ENCODE assay signal across 8 cellular contexts in genomic region chr7:44581426-44581906, GRCh38. TPM values are rescaled to one million over a fixed set of nuclear protein-coding genes. Genes with fewer than 3 reads are reported as not detected.
DNase-seq lines count a peak whose midpoint lies in the region; ATAC-seq and TF ChIP-seq lines count a peak whose summit lies in the region.

No MANE protein-coding gene starts in this region.

- DNase-seq in NCI-H526 (lab: John Stamatoyannopoulos, UW): peak; percentile 35 to 42
- DNase-seq in NCI-H526 treated with DMSO at 0.1 percent for 48 hours (lab: John Stamatoyannopoulos, UW): no peak
- DNase-seq in Panc1 (ENCODE audit: low read depth, low spot score): no peak
- DNase-seq in activated naive CD8-positive, alpha-beta T cell treated with anti-CD3 and anti-CD28 coated beads, Interleukin-2, amount 10 ng/mL, durations not matched to agents 7 days and 5 days: peak; percentile 71
- no peak for DNase-seq in iPS DF 6.9 (ENCODE audit: low read depth, low spot score)
- DNase-seq in smooth muscle cell (lab: John Stamatoyannopoulos, UW; ENCODE audit: unreplicated experiment): no peak
- no peak for DNase-seq in superior temporal gyrus (ENCODE audit: extremely low spot score)

- peak overlapping the region; percentile 92 for H3K4me2 ChIP-seq in smooth muscle cell

- H3K36me3 ChIP-seq in Panc1 (ENCODE audit: control insufficient read depth, insufficient read depth, low read length): peaks cover 16% of the 10 kb centered on the region
- peaks cover 5% of the 10 kb centered on the region; the same call in 1 of the 2 replicates for H3K36me3 ChIP-seq in iPS DF 6.9 (ENCODE audit: control insufficient read depth, insufficient read depth, low read length)
- H3K36me3 ChIP-seq in smooth muscle cell (ENCODE audit: low read depth): no peaks in the 10 kb centered on the region

- H3K27ac ChIP-seq in Panc1 (ENCODE audit: low read length) (peak overlapping the region; percentile 90), iPS DF 6.9 (ENCODE audit: low read length) (no peak overlapping the region), smooth muscle cell (ENCODE audit: low read depth) (peak overlapping the region; percentile 37)

- no peaks in the 10 kb centered on the region for H4K20me1 ChIP-seq in smooth muscle cell (ENCODE audit: low read depth)

- H2AFZ ChIP-seq in smooth muscle cell (ENCODE audit: low read depth): peak overlapping the region; percentile 71

- intact Hi-C loops in Panc1 (cut with micrococcal nuclease; ENCODE audit: unreplicated experiment): loop anchor here (10.0 kb wide), 1 partner anchor 553 kb away; no protein-coding TSS in a partner anchor

- H3K9ac ChIP-seq in smooth muscle cell (ENCODE audit: low read depth): peak overlapping the region; percentile 74

- peak overlapping the region; percentile 95 for H3K27ac Mint-ChIP-seq in activated naive CD8-positive, alpha-beta T cell treated with anti-CD3 and anti-CD28 coated beads, Interleukin-2, amount 10 ng/mL, durations not matched to agents 7 days and 5 days

- no peaks in the 10 kb centered on the region for H3F3A ChIP-seq in smooth muscle cell (ENCODE audit: low read depth)

- peaks cover 11% of the 10 kb centered on the region for H3K4me1 ChIP-seq in Panc1 (ENCODE audit: control insufficient read depth, insufficient read depth, low read length)
- peaks cover 2% of the 10 kb centered on the region; the same call in 1 of the 2 replicates for H3K4me1 ChIP-seq in iPS DF 6.9 (ENCODE audit: control insufficient read depth, insufficient read depth, low read length)
- H3K4me1 ChIP-seq in smooth muscle cell (ENCODE audit: low read depth): peaks cover 14% of the 10 kb centered on the region

- peaks cover 22% of the 10 kb centered on the region for H3K36me3 Mint-ChIP-seq in activated naive CD8-positive, alpha-beta T cell treated with anti-CD3 and anti-CD28 coated beads, Interleukin-2, amount 10 ng/mL, durations not matched to agents 7 days and 5 days

- CTCF ChIA-PET in Panc1 (lab: Charles Lee): no interaction called here

- H3K27me3 ChIP-seq in Panc1 (ENCODE audit: control insufficient read depth, insufficient read depth, low read length) (no peaks in the 10 kb centered on the region), iPS DF 6.9 (ENCODE audit: control insufficient read depth, insufficient read depth, low read length) (no peaks in the 10 kb centered on the region), smooth muscle cell (ENCODE audit: low read depth) (no peaks in the 10 kb centered on the region)

- no TSS peak for BruUV-seq in Panc1 (replicated peaks; lab: Mats Ljungman, UMichigan)

- TF ChIP-seq CTCF in Panc1 (IDR thresholded peaks at IDR 0.05): no peak
- no peak for TF ChIP-seq CTCF in smooth muscle cell (IDR thresholded peaks at IDR 0.05; ENCODE audit: borderline replicate concordance, insufficient read depth, poor library complexity, severe bottlenecking)

- POLR2A ChIA-PET in Panc1 (lab: Charles Lee): interaction anchor here (0.6 kb wide), 1 partner anchor 1796 kb away, joined by 3 read pairs; no protein-coding TSS in a partner anchor
- POLR2A ChIA-PET in activated naive CD8-positive, alpha-beta T cell treated with anti-CD3 and anti-CD28 coated beads, Interleukin-2, amount 10 ng/mL, durations not matched to agents 7 days and 5 days (lab: Charles Lee): interaction anchor here (0.6 to 3.3 kb wide), 22 partner anchors 8 to 446 kb away, joined by 3 to 43 read pairs (median 4); partner anchors contain the start of genes DDX56, H2AZ2, OGDH and PPIA

- no peaks in the 10 kb centered on the region for H3K9me3 Mint-ChIP-seq in activated naive CD8-positive, alpha-beta T cell treated with anti-CD3 and anti-CD28 coated beads, Interleukin-2, amount 10 ng/mL, durations not matched to agents 7 days and 5 days

- WGBS in iPS DF 6.9 (ENCODE audit: insufficient coverage, insufficient read length): no CpG with 5 or more reads among the region's 28 CpGs
- WGBS in smooth muscle cell (ENCODE audit: low lambda C conversion rate): 21% methylated on average over 28 of the region's 28 CpGs

- peaks cover 7% of the 10 kb centered on the region for H3K27me3 Mint-ChIP-seq in activated naive CD8-positive, alpha-beta T cell treated with anti-CD3 and anti-CD28 coated beads, Interleukin-2, amount 10 ng/mL, durations not matched to agents 7 days and 5 days

- peak; percentile 18 for ATAC-seq in HG02840 (IDR thresholded peaks at IDR 0.05; ENCODE audit: low FRiP score, unreplicated experiment)
- ATAC-seq in Panc1: peak; percentile 14
- peak; percentile 41 for ATAC-seq in activated naive CD8-positive, alpha-beta T cell treated with anti-CD3 and anti-CD28 coated beads, Interleukin-2, amount 10 ng/mL, durations not matched to agents 7 days and 5 days (ENCODE audit: low read depth)

- peaks cover 22% of the 10 kb centered on the region for H3K4me1 Mint-ChIP-seq in activated naive CD8-positive, alpha-beta T cell treated with anti-CD3 and anti-CD28 coated beads, Interleukin-2, amount 10 ng/mL, durations not matched to agents 7 days and 5 days

- peaks cover 16% of the 10 kb centered on the region for H3K79me2 ChIP-seq in smooth muscle cell (ENCODE audit: low read depth)

- H3K4me3 ChIP-seq in Panc1 (ENCODE audit: low read depth in 2 of 2, low read length in 2 of 2) (peak overlapping the region; percentile 90 to 97), iPS DF 6.9 (ENCODE audit: low read length) (peak overlapping the region; percentile 64; the same call in 1 of the 2 replicates), smooth muscle cell (peak overlapping the region; percentile 71)

- H3K9me3 ChIP-seq in Panc1 (ENCODE audit: control insufficient read depth, insufficient read depth, low read depth, low read length) (no peaks in the 10 kb centered on the region), iPS DF 6.9 (ENCODE audit: control insufficient read depth, insufficient read depth, low read length) (no peaks in the 10 kb centered on the region), smooth muscle cell (replicated peaks; ENCODE audit: low read depth) (no peaks in the 10 kb centered on the region)

- peak overlapping the region; percentile 93 for H3K4me3 Mint-ChIP-seq in activated naive CD8-positive, alpha-beta T cell treated with anti-CD3 and anti-CD28 coated beads, Interleukin-2, amount 10 ng/mL, durations not matched to agents 7 days and 5 days

- in situ Hi-C loops in Panc1 (cut with HindIII; ENCODE audit: low pct_unique_long_range_greater_than_20kb, low sequenced_read_pairs): no loop called here

RNA-seq across cellular contexts. Expression of gene TMED4, which starts 0.6 kb away (rescaled TPM):
- total RNA-seq in Panc1 (2021; ENCODE audit: unreplicated experiment) (123 TPM), smooth muscle cell (50.8 and 83.5 TPM in 2 replicates)
- polyA plus RNA-seq in Panc1 (2012; ENCODE audit: insufficient read length): 186 TPM
- total RNA-seq in activated naive CD8-positive, alpha-beta T cell treated with anti-CD3 and anti-CD28 coated beads, Interleukin-2, amount 10 ng/mL, durations not matched to agents 7 days and 5 days: 10 to 100 TPM; 91.4 to 94.3 TPM
- 38.4 and 48.7 TPM in 2 replicates for polyA plus RNA-seq in smooth muscle cell

RNA-seq across cellular contexts. Expression of gene DDX56, which starts 7.8 kb away (rescaled TPM):
- total RNA-seq in Panc1 (2021; ENCODE audit: unreplicated experiment): 147 TPM
- polyA plus RNA-seq in Panc1 (2012; ENCODE audit: insufficient read length): 124 TPM
- total RNA-seq in activated naive CD8-positive, alpha-beta T cell treated with anti-CD3 and anti-CD28 coated beads, Interleukin-2, amount 10 ng/mL, durations not matched to agents 7 days and 5 days: 100 to 1,000 TPM in 1 of 2 experiments, 10 to 100 TPM in 1; 94.1 to 102 TPM
- 42.7 and 43.2 TPM in 2 replicates for total RNA-seq in smooth muscle cell
- 64.5 and 71.8 TPM in 2 replicates for polyA plus RNA-seq in smooth muscle cell

RNA-seq across cellular contexts. Expression of gene OGDH, which starts 25.0 kb away (rescaled TPM):
- total RNA-seq in Panc1 (2021; ENCODE audit: unreplicated experiment) (166 TPM), smooth muscle cell (23.4 and 34.2 TPM in 2 replicates)
- polyA plus RNA-seq in Panc1 (2012; ENCODE audit: insufficient read length): 167 TPM
- 100 to 1,000 TPM in 1 of 2 experiments, 10 to 100 TPM in 1; 99.6 to 103 TPM for total RNA-seq in activated naive CD8-positive, alpha-beta T cell treated with anti-CD3 and anti-CD28 coated beads, Interleukin-2, amount 10 ng/mL, durations not matched to agents 7 days and 5 days
- 31.0 and 32.6 TPM in 2 replicates for polyA plus RNA-seq in smooth muscle cell

RNA-seq across cellular contexts. Expression of gene NPC1L1, which starts 40.3 kb away (rescaled TPM):
- not detected for total RNA-seq in Panc1 (2021; ENCODE audit: unreplicated experiment)
- 0.11 TPM for polyA plus RNA-seq in Panc1 (2012; ENCODE audit: insufficient read length)
- total RNA-seq in activated naive CD8-positive, alpha-beta T cell treated with anti-CD3 and anti-CD28 coated beads, Interleukin-2, amount 10 ng/mL, durations not matched to agents 7 days and 5 days: under 1 TPM in 1 of 2 experiments, not detected in 1; 0.11 TPM
- 0.04 TPM in 1 of 2 replicates, not detected in the other for total RNA-seq in smooth muscle cell
- polyA plus RNA-seq in smooth muscle cell: 0.04 and 0.25 TPM in 2 replicates

Comparison
In these comparisons a context has a peak if more than half of its experiments do, and no peak if none do; other contexts are left out.
1. DNase-seq: peak in NCI-H526 (2 of 2) and activated naive CD8-positive, alpha-beta T cell treated with anti-CD3 and anti-CD28 coated beads, Interleukin-2, amount 10 ng/mL, durations not matched to agents 7 days and 5 days (single experiment); none in NCI-H526 treated with DMSO at 0.1 percent for 48 hours (single experiment), Panc1 (single experiment), iPS DF 6.9 (single experiment), smooth muscle cell (single experiment) and superior temporal gyrus (single experiment).
2. Peak in every context shown above with its lines, with median percentiles within 50 percentile points of each other: ATAC-seq and H3K4me3 ChIP-seq.